In the genomic region with DNA sequence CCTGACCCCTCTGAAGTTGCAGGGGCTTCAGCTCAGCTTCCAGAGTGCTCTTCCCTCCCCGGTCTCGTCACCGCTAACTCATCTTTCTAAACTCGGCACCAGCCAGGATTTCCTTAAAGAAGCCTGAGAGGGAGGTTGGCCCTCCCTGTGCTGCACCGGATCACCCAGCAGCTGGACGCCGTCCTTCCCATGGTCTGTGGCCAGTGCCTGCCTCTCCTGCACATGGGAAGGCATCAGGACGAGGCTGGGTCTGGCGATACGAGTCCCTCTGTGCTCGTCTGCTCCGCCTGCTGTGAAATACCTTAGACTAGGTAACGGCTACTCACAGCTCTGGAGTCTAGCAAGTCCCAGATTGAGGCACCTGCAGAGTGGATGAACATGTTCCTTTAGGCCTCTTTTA, we compare ENCODE assay signal across 19 cellular contexts.
DNase-seq lines count a peak whose midpoint lies in the region; ATAC-seq and TF ChIP-seq lines count a peak whose summit lies in the region.
"Had no signal": no experiment of that assay in that cellular context is flagged by ENCODE, and none has a peak within 500 bp of the region (broad histone marks: within the 10 kb centered on the region; RNA-seq: fewer than 3 reads in every experiment).

No MANE protein-coding gene starts in this region.

- intact Hi-C loops in CD8-positive, alpha-beta T cell (cut with DNase I, micrococcal nuclease), result no loop called here
- intact Hi-C loops in left colon (cut with DNase I, micrococcal nuclease), result no loop called here

- no peak overlapping the region for H3K4me3 Mint-ChIP-seq in CD8-positive, alpha-beta T cell
- H3K4me3 Mint-ChIP-seq in stimulated activated effector memory CD8-positive, alpha-beta T cell treated with anti-CD3 and anti-CD28 coated beads, Interleukin-12 subunit alpha, Interleukin-12 subunit beta, amount 100 ng/mL, for 72 hours, result no peak overlapping the region
- H3K4me3 Mint-ChIP-seq in stimulated activated naive CD8-positive, alpha-beta T cell treated with anti-CD3 and anti-CD28 coated beads, Interleukin-15, amount 100 ng/mL, for 72 hours, result no peak overlapping the region

- no peaks in the 10 kb centered on the region for H3K9me3 Mint-ChIP-seq in CD8-positive, alpha-beta T cell
- no peaks in the 10 kb centered on the region for H3K9me3 Mint-ChIP-seq in stimulated activated effector memory CD8-positive, alpha-beta T cell treated with anti-CD3 and anti-CD28 coated beads, Interleukin-12 subunit alpha, Interleukin-12 subunit beta, amount 100 ng/mL, for 72 hours
- H3K9me3 Mint-ChIP-seq in stimulated activated naive CD8-positive, alpha-beta T cell treated with anti-CD3 and anti-CD28 coated beads, Interleukin-15, amount 100 ng/mL, for 72 hours, result no peaks in the 10 kb centered on the region

- TF ChIP-seq POLR2A in Peyer's patch (IDR thresholded peaks at IDR 0.05), result no peak

- peaks cover 28% of the 10 kb centered on the region for H3K4me1 ChIP-seq in CD8-positive, alpha-beta T cell (ENCODE audit: insufficient read depth, low read length)
- H3K4me1 ChIP-seq in Peyer's patch, result peaks cover 0 to 10% (median 3%) of the 10 kb centered on the region in 4 donors
- H3K4me1 ChIP-seq: adrenal gland, sigmoid colon had no signal

- CTCF ChIA-PET in CD8-positive, alpha-beta T cell (lab: Charles Lee), result interaction anchor here (0.7 to 1.1 kb wide), 2 partner anchors 15 to 83 kb away, joined by 3 read pairs; no protein-coding TSS in a partner anchor

- no peak for ATAC-seq in CD8-positive, alpha-beta T cell
- ATAC-seq in left colon, result peak; percentile 60
- ATAC-seq in stimulated activated effector memory CD8-positive, alpha-beta T cell treated with anti-CD3 and anti-CD28 coated beads, Interleukin-12 subunit alpha, Interleukin-12 subunit beta, amount 100 ng/mL, for 72 hours, result no peak
- ATAC-seq in stimulated activated naive CD8-positive, alpha-beta T cell treated with anti-CD3 and anti-CD28 coated beads, Interleukin-15, amount 100 ng/mL, for 72 hours, result no peak
- ATAC-seq: pancreas had no signal

- H3K4me3 ChIP-seq in CD8-positive, alpha-beta T cell (ENCODE audit: low read depth, low read length), result no peak overlapping the region
- H3K4me3 ChIP-seq in Peyer's patch, result no peak overlapping the region
- H3K4me3 ChIP-seq: adrenal gland, cardiac muscle cell, pancreas, sigmoid colon, thyroid gland had no signal

- H3K27ac Mint-ChIP-seq in CD8-positive, alpha-beta T cell, result peak overlapping the region; percentile 82
- H3K27ac Mint-ChIP-seq in stimulated activated effector memory CD8-positive, alpha-beta T cell treated with anti-CD3 and anti-CD28 coated beads, Interleukin-12 subunit alpha, Interleukin-12 subunit beta, amount 100 ng/mL, for 72 hours, result peak overlapping the region; percentile 89
- no peak overlapping the region for H3K27ac Mint-ChIP-seq in stimulated activated naive CD8-positive, alpha-beta T cell treated with anti-CD3 and anti-CD28 coated beads, Interleukin-15, amount 100 ng/mL, for 72 hours

- POLR2A ChIA-PET in CD8-positive, alpha-beta T cell (lab: Charles Lee), result no interaction called here

- no peaks in the 10 kb centered on the region for H3K27me3 Mint-ChIP-seq in CD8-positive, alpha-beta T cell (ENCODE audit: low read depth)
- H3K27me3 Mint-ChIP-seq in stimulated activated naive CD8-positive, alpha-beta T cell treated with anti-CD3 and anti-CD28 coated beads, Interleukin-15, amount 100 ng/mL, for 72 hours, result no peaks in the 10 kb centered on the region

- no peaks in the 10 kb centered on the region for H3K27me3 ChIP-seq in CD8-positive, alpha-beta T cell (ENCODE audit: insufficient read depth, low read length)
- no peaks in the 10 kb centered on the region for H3K27me3 ChIP-seq in Peyer's patch
- H3K27me3 ChIP-seq: adrenal gland, cardiac muscle cell, pancreas, sigmoid colon, thyroid gland had no signal

- H3K27ac ChIP-seq in CD8-positive, alpha-beta T cell (ENCODE audit: low read depth, low read length), result no peak overlapping the region
- H3K27ac ChIP-seq in Peyer's patch, result peak overlapping the region in 1 of 4 donors; percentile 52
- H3K27ac ChIP-seq: cardiac muscle cell, HL-60, pancreas, sigmoid colon, thyroid gland had no signal

- no peaks in the 10 kb centered on the region for H3K36me3 ChIP-seq in CD8-positive, alpha-beta T cell (ENCODE audit: insufficient read depth, low read length)
- peaks cover 0 to 11% (median 0%) of the 10 kb centered on the region in 3 donors for H3K36me3 ChIP-seq in Peyer's patch
- H3K36me3 ChIP-seq: cardiac muscle cell, thyroid gland had no signal

- no peak for DNase-seq in CD8-positive, alpha-beta T cell
- DNase-seq in Peyer's patch (peak in 2 of 3 donors; percentile 14 to 44), left colon (no peak), NCI-H1092 (lab: John Stamatoyannopoulos, UW) (no peak), NCI-H82 treated with DMSO at 0.1 percent for 48 hours (lab: John Stamatoyannopoulos, UW; ENCODE audit: unreplicated experiment) (no peak)
- no peak for DNase-seq in stimulated activated effector memory CD8-positive, alpha-beta T cell treated with anti-CD3 and anti-CD28 coated beads, Interleukin-12 subunit alpha, Interleukin-12 subunit beta, amount 100 ng/mL, for 72 hours (ENCODE audit: low spot score in 2 of 2)
- no peak for DNase-seq in stimulated activated naive CD8-positive, alpha-beta T cell treated with anti-CD3 and anti-CD28 coated beads, Interleukin-15, amount 100 ng/mL, for 72 hours
- DNase-seq: activated CD4-positive, alpha-beta T cell treated with anti-CD3 and anti-CD28 coated beads for 48 hours; activated effector memory CD4-positive, alpha-beta T cell treated with Interleukin-2 at 50 U/mL for 16 hours; NCI-H1436; NCI-H524; pancreas; sigmoid colon; stimulated activated naive CD4-positive, alpha-beta T cell; SW 1271; thyroid gland had no signal

- H3K4me1 Mint-ChIP-seq in CD8-positive, alpha-beta T cell (ENCODE audit: low read depth), result peaks cover 32% of the 10 kb centered on the region
- peaks cover 21% of the 10 kb centered on the region for H3K4me1 Mint-ChIP-seq in stimulated activated effector memory CD8-positive, alpha-beta T cell treated with anti-CD3 and anti-CD28 coated beads, Interleukin-12 subunit alpha, Interleukin-12 subunit beta, amount 100 ng/mL, for 72 hours
- H3K4me1 Mint-ChIP-seq in stimulated activated naive CD8-positive, alpha-beta T cell treated with anti-CD3 and anti-CD28 coated beads, Interleukin-15, amount 100 ng/mL, for 72 hours, result peaks cover 27% of the 10 kb centered on the region

- H3K9me3 ChIP-seq in CD8-positive, alpha-beta T cell (ENCODE audit: low read length), result no peaks in the 10 kb centered on the region
- no peaks in the 10 kb centered on the region for H3K9me3 ChIP-seq in Peyer's patch
- H3K9me3 ChIP-seq: adrenal gland, pancreas, sigmoid colon, thyroid gland had no signal

- no peak for TF ChIP-seq CTCF in CD8-positive, alpha-beta T cell (IDR thresholded peaks at IDR 0.05)
- no peak for TF ChIP-seq CTCF in Peyer's patch (IDR thresholded peaks at IDR 0.05)

- peaks cover 8% of the 10 kb centered on the region for H3K36me3 Mint-ChIP-seq in CD8-positive, alpha-beta T cell
- no peaks in the 10 kb centered on the region for H3K36me3 Mint-ChIP-seq in stimulated activated effector memory CD8-positive, alpha-beta T cell treated with anti-CD3 and anti-CD28 coated beads, Interleukin-12 subunit alpha, Interleukin-12 subunit beta, amount 100 ng/mL, for 72 hours

Comparison
In these comparisons a context has a peak if more than half of its experiments do, and no peak if none do; other contexts are left out.
1. DNase-seq: peak in Peyer's patch (2 of 3); none in CD8-positive, alpha-beta T cell (0 of 7), left colon (0 of 2), stimulated activated effector memory CD8-positive, alpha-beta T cell treated with anti-CD3 and anti-CD28 coated beads, Interleukin-12 subunit alpha, Interleukin-12 subunit beta, amount 100 ng/mL, for 72 hours (0 of 2), NCI-H1092 (single experiment), stimulated activated naive CD8-positive, alpha-beta T cell treated with anti-CD3 and anti-CD28 coated beads, Interleukin-15, amount 100 ng/mL, for 72 hours (0 of 2) and NCI-H82 treated with DMSO at 0.1 percent for 48 hours (single experiment).
2. H3K27ac Mint-ChIP-seq: peak in CD8-positive, alpha-beta T cell (single experiment) and stimulated activated effector memory CD8-positive, alpha-beta T cell treated with anti-CD3 and anti-CD28 coated beads, Interleukin-12 subunit alpha, Interleukin-12 subunit beta, amount 100 ng/mL, for 72 hours (single experiment); none in stimulated activated naive CD8-positive, alpha-beta T cell treated with anti-CD3 and anti-CD28 coated beads, Interleukin-15, amount 100 ng/mL, for 72 hours (0 of 2).